In genomic region chr5:36689225-36689624, GRCh38 we compare ENCODE assay signal across 10 cellular contexts.
A peak's percentile ranks its signal among the peaks of the same experiment; 100 is the strongest.
DNase-seq lines count a peak whose midpoint lies in the region; ATAC-seq and TF ChIP-seq lines count a peak whose summit lies in the region.
"Had no signal": no experiment of that assay in that cellular context is flagged by ENCODE, and none has a peak within 500 bp of the region (broad histone marks: within the 10 kb centered on the region; RNA-seq: fewer than 3 reads in every experiment).

No MANE protein-coding gene starts in this region.

- H2AK5ac ChIP-seq in trophoblast cell (ENCODE audit: low read length), result no peak overlapping the region

- no peak overlapping the region for H4K12ac ChIP-seq in trophoblast cell (ENCODE audit: low read depth, low read length)

- H3K79me2 ChIP-seq in mammary epithelial cell (ENCODE audit: insufficient read depth, low read length), result no peaks in the 10 kb centered on the region
- H3K79me2 ChIP-seq in trophoblast cell (ENCODE audit: control insufficient read depth, insufficient read depth, low read length, poor library complexity), result peaks cover 6% of the 10 kb centered on the region

- H3K27ac ChIP-seq in mammary epithelial cell (ENCODE audit: insufficient read depth, low read depth, low read length) (no peak overlapping the region), trophoblast cell (ENCODE audit: low read depth, low read length) (no peak overlapping the region)

- H3K9me3 ChIP-seq in mammary epithelial cell (replicated peaks; ENCODE audit: insufficient read depth, low read length) (no peaks in the 10 kb centered on the region), trophoblast cell (ENCODE audit: insufficient read depth, low read depth, low read length) (no peaks in the 10 kb centered on the region)

- H3K4me3 ChIP-seq in GM12865 (ENCODE audit: low read depth, low read length) (no peak overlapping the region), mammary epithelial cell (replicated peaks in 1 of 3; ENCODE audit: insufficient read depth in 1 of 3, low read depth in 2 of 3, low read length in 3 of 3) (no peak overlapping the region), trophoblast cell (ENCODE audit: low read depth, low read length) (no peak overlapping the region)

- no peak overlapping the region for H2BK12ac ChIP-seq in trophoblast cell (ENCODE audit: low read length)

- H3K14ac ChIP-seq in trophoblast cell (ENCODE audit: low read length), result no peak overlapping the region

- peaks cover 9% of the 10 kb centered on the region for H3K79me1 ChIP-seq in trophoblast cell (ENCODE audit: low read length)

- TF ChIP-seq CTCF in GM12865 (IDR thresholded peaks at IDR 0.05; ENCODE audit: insufficient read depth, low read depth, low read length, missing control alignments) (no peak), mammary epithelial cell (conservative IDR thresholded peaks at IDR 0.05 in 1 of 2, IDR thresholded peaks at IDR 0.05 in 1 of 2; ENCODE audit: extremely low read depth in 1 of 2, insufficient read depth in 1 of 2, low read depth in 1 of 2, low read length in 2 of 2) (no peak)

- H3K23ac ChIP-seq in trophoblast cell (ENCODE audit: low read length), result no peak overlapping the region

- BruUV-seq in mammary epithelial cell (replicated peaks; lab: Mats Ljungman, UMichigan), result TSS peak; percentile 56

- CTCF ChIA-PET in mammary epithelial cell (lab: Charles Lee; ENCODE audit: low non-redundant PET), result no interaction called here

- H3K18ac ChIP-seq in trophoblast cell (ENCODE audit: low read length), result no peak overlapping the region

- WGBS in mammary epithelial cell (ENCODE audit: low coverage, missing lambda C conversion rate), result 82% methylated on average over 4 of the region's 5 CpGs
- no CpG with 5 or more reads among the region's 5 CpGs for WGBS in trophoblast cell (ENCODE audit: extremely low coverage, insufficient coverage, insufficient read length)

- intact Hi-C loops in mammary epithelial cell (cut with micrococcal nuclease), result loop anchor here (2.0 kb wide), 1 partner anchor 16 kb away; no protein-coding TSS in a partner anchor

- DNase-seq in GM12865 (ENCODE audit: low read depth), result peak; percentile 72
- DNase-seq in HK-2 (ENCODE audit: unreplicated experiment), result peak; percentile 34
- DNase-seq in mammary epithelial cell, result peak; percentile 46
- peak; percentile 80 to 86 for DNase-seq in trophoblast cell
- no peak for DNase-seq in NCI-H1092 (lab: John Stamatoyannopoulos, UW)
- DNase-seq in activated CD4-positive, CD25-positive, alpha-beta regulatory T cell treated with anti-CD3 and anti-CD28 coated beads, Interleukin-2, amount 50 U/mL, for 72 hours, result no peak
- DNase-seq: activated gamma-delta T cell, T-helper 1 cell had no signal

- peak overlapping the region; percentile 3 for H4K8ac ChIP-seq in trophoblast cell (ENCODE audit: low read depth, low read length)

- H2AFZ ChIP-seq in mammary epithelial cell (ENCODE audit: low read depth, low read length), result no peak overlapping the region
- no peak overlapping the region for H2AFZ ChIP-seq in trophoblast cell (ENCODE audit: insufficient read depth, low read length, poor library complexity)

- H2BK120ac ChIP-seq in trophoblast cell (ENCODE audit: insufficient read depth, low read length, poor library complexity), result no peak overlapping the region

- ATAC-seq in HG03469 (IDR thresholded peaks at IDR 0.05; ENCODE audit: unreplicated experiment) (no peak), GM18520 (IDR thresholded peaks at IDR 0.05; ENCODE audit: unreplicated experiment) (no peak)

- H3K4ac ChIP-seq in trophoblast cell (ENCODE audit: low read depth, low read length), result no peak overlapping the region

- H3K4me1 ChIP-seq in mammary epithelial cell (ENCODE audit: insufficient read depth, low read length), result peaks cover 22% of the 10 kb centered on the region
- H3K4me1 ChIP-seq in trophoblast cell (ENCODE audit: control insufficient read depth in 1 of 2, insufficient read depth in 2 of 2, low read length in 2 of 2), result peaks cover 4 to 12% of the 10 kb centered on the region in 2 experiments

- no peak overlapping the region for H3K9ac ChIP-seq in mammary epithelial cell (ENCODE audit: insufficient read depth, low read length)
- H3K9ac ChIP-seq in trophoblast cell (ENCODE audit: low read length), result no peak overlapping the region

- no peak overlapping the region for H3K4me2 ChIP-seq in mammary epithelial cell (ENCODE audit: insufficient read depth, low read depth, low read length)
- H3K4me2 ChIP-seq in trophoblast cell (ENCODE audit: low read length), result no peak overlapping the region

- H4K20me1 ChIP-seq in mammary epithelial cell (ENCODE audit: insufficient read depth, low read length), result no peaks in the 10 kb centered on the region

- H3K27me3 ChIP-seq in mammary epithelial cell (ENCODE audit: insufficient read depth, low read length) (no peaks in the 10 kb centered on the region), trophoblast cell (ENCODE audit: insufficient read depth, low read length) (no peaks in the 10 kb centered on the region)

- H4K91ac ChIP-seq in trophoblast cell (ENCODE audit: low read depth, low read length), result peak overlapping the region; percentile 73

- in situ Hi-C loops in mammary epithelial cell (cut with MboI; ENCODE audit: low sequenced_read_pairs in 2 of 2), result no loop called here

- H2BK5ac ChIP-seq in trophoblast cell (ENCODE audit: low read depth, low read length, poor library complexity), result no peak overlapping the region

- H3K36me3 ChIP-seq in mammary epithelial cell (ENCODE audit: insufficient read depth, low read length) (no peaks in the 10 kb centered on the region), trophoblast cell (ENCODE audit: control insufficient read depth in 1 of 2, insufficient read depth in 2 of 2, low read length in 2 of 2) (peaks cover 9 to 16% of the 10 kb centered on the region in 2 experiments)

- dilution Hi-C loops in mammary epithelial cell (cut with HindIII; ENCODE audit: low sequenced_read_pairs), result no loop called here

Comparison
In these comparisons a context has a peak if more than half of its experiments do, and no peak if none do; other contexts are left out.
1. DNase-seq: peak in GM12865 (single experiment), HK-2 (single experiment), mammary epithelial cell (single experiment) and trophoblast cell (2 of 2); none in NCI-H1092 (single experiment) and activated CD4-positive, CD25-positive, alpha-beta regulatory T cell treated with anti-CD3 and anti-CD28 coated beads, Interleukin-2, amount 50 U/mL, for 72 hours (single experiment).